ENCODE assay signal across 1 cellular context in the genomic region with DNA sequence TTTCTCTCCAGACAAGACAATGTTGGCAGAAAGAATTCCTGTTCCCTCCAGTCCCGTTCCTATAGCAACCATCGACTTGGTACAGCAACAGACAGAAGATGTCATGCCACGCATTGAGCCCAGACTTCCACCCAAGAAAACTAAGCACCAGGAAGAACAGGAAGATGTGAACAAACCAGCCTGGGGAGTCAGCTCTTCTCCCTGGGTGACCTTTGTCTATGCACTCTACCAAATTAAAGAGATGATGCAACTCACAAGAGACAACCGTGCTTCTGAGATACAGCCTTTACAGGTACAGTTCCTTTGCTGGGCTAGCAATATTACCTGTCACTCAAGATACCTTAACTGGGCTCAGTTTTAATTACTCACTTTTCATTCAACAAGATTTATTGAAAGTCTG.
TF ChIP-seq lines count a peak whose summit lies in the region.

No MANE protein-coding gene starts in this region.

TF ChIP-seq in IMR-90, 13 proteins besides CTCF, POLR2A, EP300 and RAD21:
- TF ChIP-seq CEBPB (IDR thresholded peaks at IDR 0.05; ENCODE audit: low read depth, low read length), result 0 out of 2 replicates have a peak, but pooled peaks have one; percentile 13
- TF ChIP-seq, protein P1, sequence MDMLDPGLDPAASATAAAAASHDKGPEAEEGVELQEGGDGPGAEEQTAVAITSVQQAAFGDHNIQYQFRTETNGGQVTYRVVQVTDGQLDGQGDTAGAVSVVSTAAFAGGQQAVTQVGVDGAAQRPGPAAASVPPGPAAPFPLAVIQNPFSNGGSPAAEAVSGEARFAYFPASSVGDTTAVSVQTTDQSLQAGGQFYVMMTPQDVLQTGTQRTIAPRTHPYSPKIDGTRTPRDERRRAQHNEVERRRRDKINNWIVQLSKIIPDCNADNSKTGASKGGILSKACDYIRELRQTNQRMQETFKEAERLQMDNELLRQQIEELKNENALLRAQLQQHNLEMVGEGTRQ (IDR thresholded peaks at IDR 0.05; ENCODE audit: low read depth, low read length), result no peak
